In genomic region chr6:74492587-74492986, GRCh38 we compare ENCODE assay signal across 29 cellular contexts.
"Had no signal": no experiment of that assay in that cellular context is flagged by ENCODE, and none has a peak within 500 bp of the region (broad histone marks: within the 10 kb centered on the region; RNA-seq: fewer than 3 reads in every experiment).

No MANE protein-coding gene starts in this region.

- H3K4me1 ChIP-seq: left lung, lower lobe of right lung, neural progenitor cell, parathyroid adenoma, right atrium auricular region, right lobe of liver, stomach, testis, thyroid gland, transverse colon, upper lobe of left lung, vagina had no signal

- H3K4me1 Mint-ChIP-seq: immature natural killer cell; naive thymus-derived CD8-positive, alpha-beta T cell; nephron; neural progenitor cell; stimulated activated naive B cell treated with anti-CD40 and anti-IgM and Interleukin-4, amounts not matched to agents 10 μg/mL and 1 μg/mL and 100 μg/mL, for 72 hours had no signal

- H3K27me3 Mint-ChIP-seq: naive thymus-derived CD8-positive, alpha-beta T cell; stimulated activated naive B cell treated with anti-CD40 and anti-IgM and Interleukin-4, amounts not matched to agents 10 μg/mL and 1 μg/mL and 100 μg/mL, for 72 hours had no signal

- H2AFZ ChIP-seq: neural progenitor cell, parathyroid adenoma had no signal

- H3K4me3 Mint-ChIP-seq: immature natural killer cell; naive thymus-derived CD8-positive, alpha-beta T cell; nephron; neural progenitor cell; stimulated activated naive B cell treated with anti-CD40 and anti-IgM and Interleukin-4, amounts not matched to agents 10 μg/mL and 1 μg/mL and 100 μg/mL, for 72 hours had no signal

- H3K4me3 ChIP-seq: left lung, lower lobe of right lung, neural progenitor cell, right atrium auricular region, right lobe of liver, smooth muscle cell, stomach, testis, thyroid gland, transverse colon, upper lobe of left lung, vagina had no signal

- H3K9ac ChIP-seq: neural progenitor cell, parathyroid adenoma had no signal

- H3K27ac Mint-ChIP-seq: immature natural killer cell; naive thymus-derived CD8-positive, alpha-beta T cell; nephron; neural progenitor cell; stimulated activated naive B cell treated with anti-CD40 and anti-IgM and Interleukin-4, amounts not matched to agents 10 μg/mL and 1 μg/mL and 100 μg/mL, for 72 hours had no signal

- H3K36me3 Mint-ChIP-seq: naive thymus-derived CD8-positive, alpha-beta T cell; neural progenitor cell; stimulated activated naive B cell treated with anti-CD40 and anti-IgM and Interleukin-4, amounts not matched to agents 10 μg/mL and 1 μg/mL and 100 μg/mL, for 72 hours had no signal

- H3K79me2 ChIP-seq: parathyroid adenoma had no signal

- DNase-seq: hippocampal formation; immature natural killer cell; kidney; left colon; left lung; lower lobe of right lung; mammary epithelial cell; mesenchymal stem cell; naive thymus-derived CD8-positive, alpha-beta T cell; occipital lobe; right lobe of liver; stimulated activated CD4-positive, alpha-beta T cell treated with anti-CD3 and anti-CD28 coated beads, Interleukin-12 subunit alpha, Interleukin-12 subunit beta, amount 100 ng/mL, for 4 hours; stimulated activated CD4-positive, alpha-beta T cell treated with anti-CD3 and anti-CD28 coated beads, Interleukin-15, amount 100 ng/mL, for 24 hours; stimulated activated CD4-positive, alpha-beta T cell treated with anti-CD3 and anti-CD28 coated beads, Interleukin-2, amount 100 ng/mL, for 24 hours; stimulated activated CD4-positive, alpha-beta T cell treated with anti-CD3 and anti-CD28 coated beads, Interleukin-4, amount 100 ng/mL, for 1 hour; stimulated activated naive B cell treated with anti-CD40 and anti-IgM and Interleukin-4, amounts not matched to agents 10 μg/mL and 1 μg/mL and 100 μg/mL, for 72 hours; stimulated activated naive CD8-positive, alpha-beta T cell treated with anti-CD3 and anti-CD28 coated beads, Interleukin-15, Interleukin-2, amounts not matched to agents 100 U/mL and 50 U/mL, for 24 hours; stomach; testis; thyroid gland; transverse colon; upper lobe of left lung had no signal

- H3K9me3 ChIP-seq: lower lobe of right lung, neutrophil, right atrium auricular region, right lobe of liver, testis, thyroid gland, transverse colon, upper lobe of left lung, vagina had no signal

- H3K27ac ChIP-seq: left lung, lower lobe of right lung, neural progenitor cell, neutrophil, parathyroid adenoma, right atrium auricular region, right lobe of liver, stomach, testis, thyroid gland, transverse colon, upper lobe of left lung, vagina had no signal

- H3K27me3 ChIP-seq: left lung, neural progenitor cell, neutrophil, right atrium auricular region, right lobe of liver, stomach, testis, thyroid gland, transverse colon, upper lobe of left lung, vagina had no signal

- H3K4me2 ChIP-seq: neural progenitor cell, smooth muscle cell had no signal

- H3K36me3 ChIP-seq: left lung, lower lobe of right lung, neural progenitor cell, neutrophil, right atrium auricular region, right lobe of liver, stomach, thyroid gland, transverse colon, upper lobe of left lung, vagina had no signal
